ENCODE assay signal across 16 cellular contexts in the genomic region with DNA sequence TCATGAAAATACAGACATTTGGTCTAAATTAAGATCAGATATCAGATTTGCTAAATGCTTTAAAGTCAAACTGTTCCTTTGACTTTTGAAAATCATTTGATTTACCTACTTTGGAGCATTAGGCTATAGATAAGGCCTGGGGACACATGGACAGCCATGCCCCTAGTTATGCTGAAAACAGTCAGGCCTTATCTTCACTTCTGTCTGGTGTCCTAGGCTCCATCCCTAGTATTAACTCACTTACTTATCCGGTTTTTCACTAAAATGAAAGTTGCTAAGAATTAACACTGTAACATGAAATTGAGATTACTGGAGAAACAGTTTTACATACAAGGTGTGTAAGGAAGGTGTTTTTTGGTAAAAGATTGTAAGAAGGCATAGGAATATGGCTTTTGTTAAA. TPM values are rescaled to one million over a fixed set of nuclear protein-coding genes. Genes with fewer than 3 reads are reported as not detected.
DNase-seq lines count a peak whose midpoint lies in the region; ATAC-seq, FAIRE-seq and TF ChIP-seq lines count a peak whose summit lies in the region.
"Had no signal": no experiment of that assay in that cellular context is flagged by ENCODE, and none has a peak within 500 bp of the region (broad histone marks: within the 10 kb centered on the region; RNA-seq: fewer than 3 reads in every experiment).

No MANE protein-coding gene starts in this region.

- peaks cover 3 to 7% of the 10 kb centered on the region in 2 donors for H3K36me3 Mint-ChIP-seq in stimulated activated naive B cell treated with anti-CD40 and anti-IgM and Interleukin-4, amounts not matched to agents 10 μg/mL and 1 μg/mL and 100 μg/mL, for 72 hours
- H3K36me3 Mint-ChIP-seq in activated T-cell treated with anti-CD3 and anti-CD28 coated beads, Interleukin-2, amount 50 U/mL, for 4 hours (ENCODE audit: insufficient read depth), result no peaks in the 10 kb centered on the region

- no peaks in the 10 kb centered on the region for H4K20me1 ChIP-seq in GM23248 (ENCODE audit: insufficient read depth)
- no peaks in the 10 kb centered on the region for H4K20me1 ChIP-seq in K562 (replicated peaks; ENCODE audit: control insufficient read depth, insufficient read depth, low read length)
- H4K20me1 ChIP-seq: BLaER1 had no signal

- H3K4me3 ChIP-seq in GM23248, result no peak overlapping the region
- no peak overlapping the region for H3K4me3 ChIP-seq in K562
- H3K4me3 ChIP-seq: A549, BLaER1, HAP-1 had no signal

- no TSS peak for BruUV-seq in K562 (replicated peaks; lab: Mats Ljungman, UMichigan)

- H3K27me3 ChIP-seq in GM23248 (replicated peaks; ENCODE audit: insufficient read depth) (no peaks in the 10 kb centered on the region), K562 (ENCODE audit: control insufficient read depth in 2 of 2, insufficient read depth in 2 of 2, low read length in 2 of 2) (no peaks in the 10 kb centered on the region)
- H3K27me3 ChIP-seq: BLaER1 had no signal

- 85 to 91% methylated on average over 1 of the region's 1 CpG for WGBS in GM23248 (ENCODE audit: low coverage in 1 of 2, low lambda C conversion rate in 2 of 2, missing lambda C conversion rate in 2 of 2), 2 experiments
- 3% methylated on average over 1 of the region's 1 CpG for WGBS in K562 (ENCODE audit: insufficient coverage, low coverage, missing lambda C conversion rate)

- H2AFZ ChIP-seq in GM23248 (0 out of 2 replicates have a peak overlapping the region, but pooled peaks have one; percentile 3), K562 (ENCODE audit: low read depth, low read length) (no peak overlapping the region)

- FAIRE-seq in K562 (lab: Jason Lieb, UNC), result no peak
- FAIRE-seq: A549, GM12891, H1 had no signal

- TF ChIP-seq EP300 in K562 (IDR thresholded peaks at IDR 0.05; ENCODE audit: low read length), result no peak; the same call in 1 of the 2 replicates

- H3K27me3 Mint-ChIP-seq in stimulated activated naive B cell treated with anti-CD40 and anti-IgM and Interleukin-4, amounts not matched to agents 10 μg/mL and 1 μg/mL and 100 μg/mL, for 72 hours, result no peaks in the 10 kb centered on the region
- no peaks in the 10 kb centered on the region for H3K27me3 Mint-ChIP-seq in activated T-cell treated with anti-CD3 and anti-CD28 coated beads, Interleukin-2, amount 50 U/mL, for 4 hours (ENCODE audit: low read depth)

- peak overlapping the region; percentile 37 for H3K27ac Mint-ChIP-seq in stimulated activated naive B cell treated with anti-CD40 and anti-IgM and Interleukin-4, amounts not matched to agents 10 μg/mL and 1 μg/mL and 100 μg/mL, for 72 hours
- H3K27ac Mint-ChIP-seq: CD8-positive, alpha-beta memory T cell had no signal

- no peak for ATAC-seq in K562
- ATAC-seq in stimulated activated naive B cell treated with anti-CD40 and anti-IgM and Interleukin-4, amounts not matched to agents 10 μg/mL and 1 μg/mL and 100 μg/mL, for 72 hours (replicated peaks), result no peak
- no peak for ATAC-seq in activated T-cell treated with anti-CD3 and anti-CD28 coated beads, Interleukin-2, amount 50 U/mL, for 4 hours
- ATAC-seq: A549 had no signal

- H3K9ac ChIP-seq in GM23248 (no peak overlapping the region), K562 (ENCODE audit: insufficient read depth in 1 of 2, low read depth in 2 of 2, low read length in 2 of 2) (no peak overlapping the region)
- H3K9ac ChIP-seq: BLaER1 had no signal

- H3K9me1 ChIP-seq in K562 (ENCODE audit: control insufficient read depth, insufficient read depth, low read length), result no peaks in the 10 kb centered on the region

- no peak overlapping the region for H3K27ac ChIP-seq in GM23248
- H3K27ac ChIP-seq in K562 (ENCODE audit: extremely low read depth, low read depth, low read length), result no peak overlapping the region
- H3K27ac ChIP-seq: A549, BLaER1, HL-60 had no signal

- H3K79me2 ChIP-seq in GM23248 (ENCODE audit: insufficient read depth) (no peaks in the 10 kb centered on the region), K562 (ENCODE audit: control insufficient read depth, insufficient read depth, low read length) (peaks cover 1% of the 10 kb centered on the region)

- no peaks in the 10 kb centered on the region for H3K9me3 ChIP-seq in GM23248 (ENCODE audit: low read depth)
- peaks cover 8% of the 10 kb centered on the region for H3K9me3 ChIP-seq in K562 (replicated peaks; ENCODE audit: control insufficient read depth, insufficient read depth, low read depth, low read length)
- H3K9me3 ChIP-seq: A549, HAP-1 had no signal

- no peaks in the 10 kb centered on the region for H3K9me2 ChIP-seq in GM23248 (ENCODE audit: insufficient read depth)

- CTCF ChIA-PET in K562 (lab: Yijun Ruan, JAX; ENCODE audit: low intra/inter-chr PET ratio), result no interaction called here

- peaks cover 3 to 5% of the 10 kb centered on the region in 2 donors for H3K9me3 Mint-ChIP-seq in stimulated activated naive B cell treated with anti-CD40 and anti-IgM and Interleukin-4, amounts not matched to agents 10 μg/mL and 1 μg/mL and 100 μg/mL, for 72 hours
- no peaks in the 10 kb centered on the region for H3K9me3 Mint-ChIP-seq in activated T-cell treated with anti-CD3 and anti-CD28 coated beads, Interleukin-2, amount 50 U/mL, for 4 hours
- H3K9me3 Mint-ChIP-seq: CD8-positive, alpha-beta memory T cell had no signal

- TF ChIP-seq RAD21 in K562 (CRISPR knock-in tag; conservative IDR thresholded peaks at IDR 0.05 in 1 of 2, IDR thresholded peaks at IDR 0.05 in 1 of 2), result no peak

- no peak for TF ChIP-seq CTCF in K562 (IDR thresholded peaks at IDR 0.05 in 2 of 3, conservative IDR thresholded peaks at IDR 0.05 in 1 of 3; ENCODE audit: insufficient read depth in 2 of 3, low read depth in 1 of 3, low read length in 3 of 3)

- TF ChIP-seq POLR2A in K562 (conservative IDR thresholded peaks at IDR 0.05), result no peak

- intact Hi-C loops in K562 (cut with micrococcal nuclease), result no loop called here

- no peak overlapping the region for H3K4me2 ChIP-seq in GM23248 (ENCODE audit: unreplicated experiment)
- no peak overlapping the region for H3K4me2 ChIP-seq in K562 (ENCODE audit: insufficient read depth, low read length)
- H3K4me2 ChIP-seq: A549, BLaER1 had no signal

- H3K4me3 Mint-ChIP-seq in stimulated activated naive B cell treated with anti-CD40 and anti-IgM and Interleukin-4, amounts not matched to agents 10 μg/mL and 1 μg/mL and 100 μg/mL, for 72 hours, result no peak overlapping the region
- H3K4me3 Mint-ChIP-seq in activated T-cell treated with anti-CD3 and anti-CD28 coated beads, Interleukin-2, amount 50 U/mL, for 4 hours, result no peak overlapping the region

- peaks cover 5 to 15% of the 10 kb centered on the region in 2 donors for H3K4me1 Mint-ChIP-seq in stimulated activated naive B cell treated with anti-CD40 and anti-IgM and Interleukin-4, amounts not matched to agents 10 μg/mL and 1 μg/mL and 100 μg/mL, for 72 hours
- peaks cover 19% of the 10 kb centered on the region for H3K4me1 Mint-ChIP-seq in activated T-cell treated with anti-CD3 and anti-CD28 coated beads, Interleukin-2, amount 50 U/mL, for 4 hours (ENCODE audit: low read depth)

- peaks cover 4% of the 10 kb centered on the region; the same call in 1 of the 2 replicates for H3F3A ChIP-seq in GM23248 (ENCODE audit: insufficient read depth)

- 0 out of 2 replicates have a peak, but pooled peaks cover 4% of the 10 kb centered on the region for H3K4me1 ChIP-seq in GM23248 (ENCODE audit: insufficient read depth)
- peaks cover 0 to 1% of the 10 kb centered on the region in 2 experiments; a peak in 1 of 5 replicates for H3K4me1 ChIP-seq in K562 (replicated peaks in 1 of 2; ENCODE audit: control insufficient read depth in 2 of 2, insufficient read depth in 2 of 2, low read length in 2 of 2)

- POLR2A ChIA-PET in K562 (lab: Yijun Ruan, JAX), result no interaction called here

- no peak for DNase-seq in GM23248
- DNase-seq in NCI-H82 (lab: John Stamatoyannopoulos, UW), result peak; percentile 47
- DNase-seq in K562 (ENCODE audit: extremely low read depth in 1 of 4, low spot score in 3 of 4), result peak in 2 of 4 experiments; percentile 34 to 67
- no peak for DNase-seq in stimulated activated naive B cell treated with anti-CD40 and anti-IgM and Interleukin-4, amounts not matched to agents 10 μg/mL and 1 μg/mL and 100 μg/mL, for 72 hours
- DNase-seq in GF-D8 (lab: John Stamatoyannopoulos, UW), result no peak
- no peak for DNase-seq in HCEC 1CT
- DNase-seq in activated T-cell treated with anti-CD3 and anti-CD28 coated beads, Interleukin-2, amount 50 U/mL, for 4 hours, result no peak
- DNase-seq: CD8-positive, alpha-beta memory T cell; DMS79 had no signal

- H3K36me3 ChIP-seq in GM23248 (ENCODE audit: low read depth) (no peaks in the 10 kb centered on the region), K562 (ENCODE audit: control insufficient read depth, insufficient read depth, low read length) (no peaks in the 10 kb centered on the region; the same call in 2 of the 3 replicates)
- H3K36me3 ChIP-seq: BLaER1, HAP-1 had no signal

- in situ Hi-C loops in GM23248 (cut with MboI) (no loop called here), K562 (cut with MboI) (no loop called here)

RNA-seq across cellular contexts. Expression of a gene that starts 4.5 kb away (rescaled TPM):
- total RNA-seq in GM23248 (2014; rRNA removed; shearing (Covaris generic)), result 1.0 and 1.2 TPM in 2 replicates
- polyA plus RNA-seq in GM23248 (2016; fragmentation: Nextera tagmentation; extraction: Ambion mirVana) (0.30 and 0.85 TPM in 2 replicates), K562 (2011; rRNA removed) (0.06 and 0.23 TPM in 2 replicates), K562 (2014; fragmentation: Illumina TruSeq; extraction: Trizol) (0.09 TPM in 1 of 2 replicates, not detected in the other), K562 (2014; fragmentation: Nextera tagmentation; extraction: Ambion mirVana) (under 1 TPM in 1 of 2 experiments, not detected in 1; 0.08 TPM), K562 (2014; rRNA removed) (0.16 TPM in 1 of 2 replicates, not detected in the other)
- 0.46 TPM in 1 of 2 replicates, not detected in the other for total RNA-seq in K562 (2011; cell fraction: chromatin; rRNA removed; ENCODE audit: low replicate concordance)
- total RNA-seq in K562 (2011; cell fraction: nucleolus; rRNA removed), result 0.13 TPM in 1 of 2 replicates, not detected in the other
- 0.15 and 0.53 TPM in 2 replicates for total RNA-seq in K562 (2011; cell fraction: nucleoplasm; rRNA removed)
- total RNA-seq in K562 (2014; rRNA removed) (not detected in 2 replicates), K562 (2014; rRNA removed; fragmentation: Illumina TruSeq; extraction: Trizol) (0.06 and 0.15 TPM in 2 replicates), K562 (2015; rRNA removed; fragmentation: Illumina TruSeq; extraction: Trizol) (0.07 and 0.11 TPM in 2 replicates), K562 (2021) (not detected in 2 replicates)
- 0.01 TPM in 1 of 2 replicates, not detected in the other for polyA plus RNA-seq in K562 (2011; cell fraction: cytosol; rRNA removed)
- 0.17 and 0.28 TPM in 2 replicates for polyA plus RNA-seq in K562 (2011; cell fraction: nucleus; rRNA removed)
- 0.10 and 0.22 TPM in 2 replicates for polyA plus RNA-seq in K562 (2012)
- polyA minus RNA-seq in K562 (2011; rRNA and poly(A)+ RNA removed), result 0.18 and 0.36 TPM in 2 replicates
- polyA minus RNA-seq in K562 (2011; cell fraction: cytosol; rRNA and poly(A)+ RNA removed), result not detected in 2 replicates
- polyA minus RNA-seq in K562 (2011; cell fraction: nucleus; rRNA and poly(A)+ RNA removed), result 0.22 TPM in 1 of 2 replicates, not detected in the other
- not detected for total RNA-seq in activated T-cell treated with anti-CD3 and anti-CD28 coated beads, Interleukin-2, amount 50 U/mL, for 4 hours
- total RNA-seq: G401 had no signal

RNA-seq across cellular contexts. Expression of a gene that starts 4.9 kb away (rescaled TPM):
- total RNA-seq in GM23248 (2014; rRNA removed; shearing (Covaris generic)), result 48.7 and 55.0 TPM in 2 replicates
- polyA plus RNA-seq in GM23248 (2016; fragmentation: Nextera tagmentation; extraction: Ambion mirVana), result 38.8 and 41.5 TPM in 2 replicates
- 34.0 and 121 TPM in 2 replicates for total RNA-seq in K562 (2011; cell fraction: chromatin; rRNA removed; ENCODE audit: low replicate concordance)
- total RNA-seq in K562 (2011; cell fraction: nucleolus; rRNA removed), result 13.8 and 21.3 TPM in 2 replicates
- total RNA-seq in K562 (2011; cell fraction: nucleoplasm; rRNA removed), result 35.2 and 46.0 TPM in 2 replicates
- 46.2 and 47.3 TPM in 2 replicates for total RNA-seq in K562 (2014; rRNA removed)
- 63.8 and 67.1 TPM in 2 replicates for total RNA-seq in K562 (2014; rRNA removed; fragmentation: Illumina TruSeq; extraction: Trizol)
- total RNA-seq in K562 (2015; rRNA removed; fragmentation: Illumina TruSeq; extraction: Trizol), result 60.7 and 63.1 TPM in 2 replicates
- 50.1 and 52.0 TPM in 2 replicates for total RNA-seq in K562 (2021)
- polyA plus RNA-seq in K562 (2011; rRNA removed), result 51.3 and 62.9 TPM in 2 replicates
- polyA plus RNA-seq in K562 (2011; cell fraction: cytosol; rRNA removed), result 11.7 and 23.8 TPM in 2 replicates
- polyA plus RNA-seq in K562 (2011; cell fraction: nucleus; rRNA removed), result 22.8 and 41.5 TPM in 2 replicates
- polyA plus RNA-seq in K562 (2012), result 46.0 and 52.0 TPM in 2 replicates
- polyA plus RNA-seq in K562 (2014; fragmentation: Illumina TruSeq; extraction: Trizol), result 50.1 and 59.4 TPM in 2 replicates
- polyA plus RNA-seq in K562 (2014; fragmentation: Nextera tagmentation; extraction: Ambion mirVana), result 10 to 100 TPM in 1 of 2 experiments, 1 to 10 TPM in 1; 8.8 to 13.7 TPM
- 61.4 and 61.9 TPM in 2 replicates for polyA plus RNA-seq in K562 (2014; rRNA removed)
- 65.9 and 81.4 TPM in 2 replicates for polyA minus RNA-seq in K562 (2011; rRNA and poly(A)+ RNA removed)
- 25.4 and 26.0 TPM in 2 replicates for polyA minus RNA-seq in K562 (2011; cell fraction: cytosol; rRNA and poly(A)+ RNA removed)
- polyA minus RNA-seq in K562 (2011; cell fraction: nucleus; rRNA and poly(A)+ RNA removed), result 40.8 and 69.0 TPM in 2 replicates
- total RNA-seq in activated T-cell treated with anti-CD3 and anti-CD28 coated beads, Interleukin-2, amount 50 U/mL, for 4 hours, result 10 to 100 TPM; 52.3 to 61.3 (median 57.0) TPM
